2 cellular contexts compared by ENCODE assay signal in genomic region chr17:57425903-57426574, GRCh38.
TF ChIP-seq lines count a peak whose summit lies in the region.

No MANE protein-coding gene starts in this region.

TF ChIP-seq in GM12878, 131 proteins besides CTCF, POLR2A, EP300 and RAD21 (continues in another document):
- 0 out of 4 replicates have a peak, but pooled peaks of 1 of the 2 experiments have one; percentile 31 for TF ChIP-seq IKZF2 (IDR thresholded peaks at IDR 0.05)
- TF ChIP-seq STAT1 (conservative IDR thresholded peaks at IDR 0.05), result no peak
- peak; percentile 20; the same call in 1 of the 2 replicates for TF ChIP-seq RUNX3 (IDR thresholded peaks at IDR 0.05; ENCODE audit: low read length)
- no peak for TF ChIP-seq TBL1XR1 (IDR thresholded peaks at IDR 0.05; ENCODE audit: low read depth, low read length)
- no peak for TF ChIP-seq POLR2AphosphoS2 (IDR thresholded peaks at IDR 0.05; ENCODE audit: low read depth, low read length)
- no peak for TF ChIP-seq KAT2A (conservative IDR thresholded peaks at IDR 0.05; ENCODE audit: control insufficient read depth, low read depth, low read length)
- no peak for TF ChIP-seq CREM (IDR thresholded peaks at IDR 0.05; ENCODE audit: low read depth)
- TF ChIP-seq IRF5 (IDR thresholded peaks at IDR 0.05; ENCODE audit: borderline replicate concordance), result no peak
- TF ChIP-seq POU2F2 (IDR thresholded peaks at IDR 0.05; ENCODE audit: borderline replicate concordance, low read depth, low read length), result no peak
- no peak for TF ChIP-seq E2F8 (IDR thresholded peaks at IDR 0.05; ENCODE audit: low read depth, partially characterized antibody)
- TF ChIP-seq TCF7 (IDR thresholded peaks at IDR 0.05; ENCODE audit: borderline replicate concordance), result no peak
- TF ChIP-seq NFIC (IDR thresholded peaks at IDR 0.05; ENCODE audit: low read depth, low read length), result 0 out of 2 replicates have a peak, but pooled peaks have one; percentile 21
- no peak for TF ChIP-seq RELB (IDR thresholded peaks at IDR 0.05; ENCODE audit: low read depth)
- TF ChIP-seq EED (IDR thresholded peaks at IDR 0.05; ENCODE audit: low read depth), result no peak
- TF ChIP-seq NKRF (conservative IDR thresholded peaks at IDR 0.05), result no peak
- no peak for TF ChIP-seq TCF12 (IDR thresholded peaks at IDR 0.05; ENCODE audit: low read depth, low read length)
- peak; percentile 36; the same call in 1 of the 2 replicates for TF ChIP-seq JUNB (IDR thresholded peaks at IDR 0.05)
- TF ChIP-seq CEBPB (IDR thresholded peaks at IDR 0.05; ENCODE audit: borderline replicate concordance in 1 of 2, low read depth in 2 of 2, low read length in 2 of 2), result no peak
- TF ChIP-seq BHLHE40 (IDR thresholded peaks at IDR 0.05; ENCODE audit: borderline replicate concordance in 1 of 2, low read depth in 2 of 2, low read length in 1 of 2), result no peak
- no peak for TF ChIP-seq ZBTB33 (IDR thresholded peaks at IDR 0.05)
- no peak for TF ChIP-seq FOS (IDR thresholded peaks at IDR 0.05; ENCODE audit: borderline replicate concordance, extremely low read depth, insufficient read length)

TF ChIP-seq in GM12891, 5 proteins besides CTCF, POLR2A, EP300 and RAD21:
- TF ChIP-seq PAX5 (IDR thresholded peaks at IDR 0.05; ENCODE audit: insufficient read depth, low read length, severe bottlenecking) (no peak), POU2F2 (IDR thresholded peaks at IDR 0.05; ENCODE audit: low read depth, low read length) (no peak), SPI1 (IDR thresholded peaks at IDR 0.05; ENCODE audit: low read depth, low read length) (no peak), POLR2AphosphoS5 (IDR thresholded peaks at IDR 0.05; ENCODE audit: low read depth, low read length) (no peak), TAF1 (IDR thresholded peaks at IDR 0.05; ENCODE audit: low read depth, low read length) (no peak)
